In the genomic region with DNA sequence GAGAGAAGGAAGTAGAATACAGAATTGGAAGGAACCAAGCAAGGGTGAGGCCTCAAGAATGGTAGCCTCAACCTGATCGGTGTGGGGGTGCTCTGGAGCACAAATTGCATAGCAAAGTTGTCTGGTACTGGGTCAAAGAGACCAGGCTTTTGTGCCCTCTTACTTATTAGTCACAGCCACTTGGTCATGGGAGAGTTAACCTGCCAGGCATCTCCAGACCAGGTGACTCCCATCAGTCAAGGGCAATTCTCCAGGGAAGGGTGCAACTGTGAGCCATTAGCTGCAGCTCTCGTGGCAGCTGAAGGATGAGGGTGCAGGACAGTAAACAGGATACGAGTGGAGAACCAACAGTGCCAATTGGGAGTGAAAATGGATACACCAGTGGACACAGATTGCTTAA, we compare ENCODE assay signal across 17 cellular contexts. TPM values are rescaled to one million over a fixed set of nuclear protein-coding genes. Genes with fewer than 3 reads are reported as not detected.
A peak's percentile ranks its signal among the peaks of the same experiment; 100 is the strongest.
DNase-seq lines count a peak whose midpoint lies in the region; TF ChIP-seq lines count a peak whose summit lies in the region.
"Had no signal": no experiment of that assay in that cellular context is flagged by ENCODE, and none has a peak within 500 bp of the region (broad histone marks: within the 10 kb centered on the region; RNA-seq: fewer than 3 reads in every experiment).

No MANE protein-coding gene starts in this region.

- no peaks in the 10 kb centered on the region for H3K36me3 ChIP-seq in BLaER1
- no peaks in the 10 kb centered on the region for H3K36me3 ChIP-seq in mesendoderm (ENCODE audit: control insufficient read depth, insufficient read depth, low read length)
- no peaks in the 10 kb centered on the region for H3K36me3 ChIP-seq in MM.1S (replicated peaks; ENCODE audit: insufficient read depth, low read length)
- H3K36me3 ChIP-seq: BE2C, HAP-1, Peyer's patch had no signal

- no peak overlapping the region for H2BK5ac ChIP-seq in mesendoderm (ENCODE audit: low read length)

- H3K4ac ChIP-seq in mesendoderm (ENCODE audit: low read depth, low read length) = no peak overlapping the region

- H4K5ac ChIP-seq in mesendoderm (ENCODE audit: low read length) = no peak overlapping the region

- H2AK5ac ChIP-seq in mesendoderm (ENCODE audit: low read length) = peak overlapping the region; percentile 52

- no peaks in the 10 kb centered on the region for H3K27me3 ChIP-seq in BLaER1
- H3K27me3 ChIP-seq in mesendoderm (ENCODE audit: insufficient read depth, low read length, poor library complexity) = no peaks in the 10 kb centered on the region
- H3K27me3 ChIP-seq in MM.1S (replicated peaks; ENCODE audit: insufficient read depth, low read length) = no peaks in the 10 kb centered on the region
- H3K27me3 ChIP-seq: BE2C, Peyer's patch had no signal

- H3K9me3 ChIP-seq in BLaER1 (no peaks in the 10 kb centered on the region), MM.1S (replicated peaks; ENCODE audit: insufficient read depth, low read length) (no peaks in the 10 kb centered on the region)
- H3K9me3 ChIP-seq: BE2C, HAP-1, Peyer's patch had no signal

- no peak overlapping the region for H3K23ac ChIP-seq in mesendoderm (ENCODE audit: low read length)

- no peaks in the 10 kb centered on the region for H4K20me1 ChIP-seq in BLaER1
- no peaks in the 10 kb centered on the region for H4K20me1 ChIP-seq in MM.1S (ENCODE audit: insufficient read depth, low read length)

- TF ChIP-seq CTCF in MM.1S (IDR thresholded peaks at IDR 0.05; ENCODE audit: low read length) = no peak

- no peaks in the 10 kb centered on the region for H3K9me2 ChIP-seq in MM.1S (replicated peaks; ENCODE audit: insufficient read depth, low read length)

- H3K79me1 ChIP-seq in mesendoderm (ENCODE audit: low read length) = no peaks in the 10 kb centered on the region

- peaks cover 30% of the 10 kb centered on the region for H3K4me1 ChIP-seq in BLaER1
- peaks cover 3% of the 10 kb centered on the region for H3K4me1 ChIP-seq in mesendoderm (ENCODE audit: control insufficient read depth, low read depth, low read length)
- H3K4me1 ChIP-seq in MM.1S (ENCODE audit: low read length) = peaks cover 10% of the 10 kb centered on the region
- H3K4me1 ChIP-seq: HAP-1, Peyer's patch had no signal

- no peak overlapping the region for H2AFZ ChIP-seq in MM.1S (ENCODE audit: low read length)

- H4K8ac ChIP-seq in mesendoderm (ENCODE audit: low read depth, low read length) = no peak overlapping the region

- H3F3A ChIP-seq in MM.1S (ENCODE audit: insufficient read depth, low read length) = peaks cover 7% of the 10 kb centered on the region; the same call in 1 of the 2 replicates

- DNase-seq in HK-2 (ENCODE audit: unreplicated experiment) = peak; percentile 73
- peak; percentile 75 for DNase-seq in NCI-H69 (lab: John Stamatoyannopoulos, UW)
- DNase-seq in mesendoderm = no peak
- no peak for DNase-seq in COLO668 (lab: John Stamatoyannopoulos, UW; ENCODE audit: unreplicated experiment)
- no peak for DNase-seq in ecto neural progenitor cell (ENCODE audit: low spot score)
- DNase-seq in MM.1S = no peak
- DNase-seq in NCI-H524 treated with DMSO at 0.1 percent for 48 hours (lab: John Stamatoyannopoulos, UW) = no peak
- DNase-seq: BE2C; CD8-positive, alpha-beta memory T cell; NCI-H1694 treated with DMSO at 0.1 percent for 48 hours; NCI-H82; Peyer's patch; SHP77 treated with DMSO at 0.1 percent for 48 hours; T-helper 2 cell had no signal

- H3K79me2 ChIP-seq in mesendoderm (ENCODE audit: control insufficient read depth, insufficient read depth, low read length) (no peaks in the 10 kb centered on the region), MM.1S (ENCODE audit: low read length) (no peaks in the 10 kb centered on the region)

- H3K4me3 ChIP-seq in BLaER1 (no peak overlapping the region), mesendoderm (ENCODE audit: low read length) (no peak overlapping the region), MM.1S (ENCODE audit: low read length) (no peak overlapping the region)
- H3K4me3 ChIP-seq: HAP-1, Peyer's patch had no signal

- no peak overlapping the region for H3K56ac ChIP-seq in mesendoderm (ENCODE audit: low read length)

- no CpG with 5 or more reads among the region's 3 CpGs for WGBS in mesendoderm (ENCODE audit: extremely low coverage, insufficient coverage, low lambda C conversion rate)

- H3K27ac ChIP-seq in BLaER1 (no peak overlapping the region), mesendoderm (ENCODE audit: low read depth, low read length) (no peak overlapping the region), MM.1S (ENCODE audit: low read length) (no peak overlapping the region)
- H3K27ac ChIP-seq: Peyer's patch had no signal

- H2BK15ac ChIP-seq in mesendoderm (replicated peaks; ENCODE audit: low read depth) = no peak overlapping the region

- H3K18ac ChIP-seq in mesendoderm (ENCODE audit: low read length) = no peak overlapping the region

- H3K9ac ChIP-seq in BLaER1 (no peak overlapping the region), mesendoderm (ENCODE audit: low read length) (no peak overlapping the region), MM.1S (ENCODE audit: low read length) (no peak overlapping the region)

- H3K4me2 ChIP-seq in BLaER1 (peak overlapping the region; percentile 74), mesendoderm (ENCODE audit: low read length) (no peak overlapping the region), MM.1S (ENCODE audit: low read depth, low read length) (no peak overlapping the region)

- no peak overlapping the region for H2BK120ac ChIP-seq in mesendoderm (ENCODE audit: low read depth, low read length)

RNA-seq across cellular contexts. Expression of gene PLCB4, which starts 47.7 kb away (rescaled TPM):
- polyA plus RNA-seq in mesendoderm (2013, experiment 1 of 2) = 5.7 TPM
- 6.2 TPM for polyA plus RNA-seq in mesendoderm (2013, experiment 2 of 2)
- polyA plus RNA-seq: CD8-positive, alpha-beta memory T cell; IgD-negative memory B cell had no signal

Comparison
In these comparisons a context has a peak if more than half of its experiments do, and no peak if none do; other contexts are left out.
1. DNase-seq: peak in HK-2 (single experiment) and NCI-H69 (single experiment); none in mesendoderm (single experiment), COLO668 (single experiment), ecto neural progenitor cell (single experiment), MM.1S (single experiment) and NCI-H524 treated with DMSO at 0.1 percent for 48 hours (single experiment).